17 cellular contexts compared by ENCODE assay signal in genomic region chr2:2232167-2232566, GRCh38.
"Had no signal": no experiment of that assay in that cellular context is flagged by ENCODE, and none has a peak within 500 bp of the region (broad histone marks: within the 10 kb centered on the region; RNA-seq: fewer than 3 reads in every experiment).

No MANE protein-coding gene starts in this region.

- H3K4me1 ChIP-seq: left ventricle myocardium inferior, psoas muscle, right lobe of liver had no signal

- H3K9me3 ChIP-seq: heart right ventricle, left ventricle myocardium inferior, psoas muscle, right lobe of liver had no signal

- DNase-seq: activated CD4-positive, alpha-beta T cell treated with anti-CD3 and anti-CD28 coated beads, Interleukin-2, amount 10 ng/mL, durations not matched to agents 24 days and 14 days; activated CD8-positive, alpha-beta memory T cell treated with anti-CD3 and anti-CD28 coated beads for 24 hours; activated naive CD4-positive, alpha-beta T cell treated with anti-CD3 and anti-CD28 coated beads, Interleukin-2, amount 10 ng/mL, durations not matched to agents 7 days and 5 days; activated T-cell treated with anti-CD3 and anti-CD28 coated beads for 4 hours; central memory CD4-positive, alpha-beta T cell; cortex of kidney; effector CD8-positive, alpha-beta T cell; heart right ventricle; islet precursor cell; left ventricle myocardium inferior; mesenchymal stem cell; occipital lobe; psoas muscle; right lobe of liver; stimulated activated CD4-positive, alpha-beta T cell treated with anti-CD3 and anti-CD28 coated beads, Interleukin-1b, Interleukin-23, amount 100 ng/mL, for 48 hours; stimulated activated naive B cell treated with anti-CD40 and anti-IgM and Interleukin-4, amounts not matched to agents 10 μg/mL and 1 μg/mL and 100 μg/mL, for 72 hours had no signal

- H3K27ac ChIP-seq: heart right ventricle, left ventricle myocardium inferior, psoas muscle, right lobe of liver had no signal

- H3K27me3 ChIP-seq: right lobe of liver had no signal

- H3K4me3 ChIP-seq: heart right ventricle, left ventricle myocardium inferior, psoas muscle, right lobe of liver had no signal

- ATAC-seq: heart right ventricle; psoas muscle; right lobe of liver; stimulated activated naive B cell treated with anti-CD40 and anti-IgM and Interleukin-4, amounts not matched to agents 10 μg/mL and 1 μg/mL and 100 μg/mL, for 72 hours; WTC11 had no signal

- H3K36me3 ChIP-seq: heart right ventricle, left ventricle myocardium inferior, right lobe of liver had no signal
